ENCODE assay signal across 18 cellular contexts in genomic region chr1:242008788-242009500, GRCh38. TPM values are rescaled to one million over a fixed set of nuclear protein-coding genes. Genes with fewer than 3 reads are reported as not detected.
DNase-seq lines count a peak whose midpoint lies in the region; ATAC-seq and TF ChIP-seq lines count a peak whose summit lies in the region.
"Had no signal": no experiment of that assay in that cellular context is flagged by ENCODE, and none has a peak within 500 bp of the region (broad histone marks: within the 10 kb centered on the region; RNA-seq: fewer than 3 reads in every experiment).

No MANE protein-coding gene starts in this region.

- peak; percentile 58 to 85 for DNase-seq in HAP-1 (ENCODE audit: low spot score in 2 of 2)
- DNase-seq in fibroblast of mammary gland (ENCODE audit: low read depth), result peak; percentile 75
- DNase-seq in omental fat pad (ENCODE audit: low spot score), result no peak
- DNase-seq in NCI-H2196 (lab: John Stamatoyannopoulos, UW; ENCODE audit: unreplicated experiment), result no peak
- DNase-seq in NCI-H1694 (lab: John Stamatoyannopoulos, UW), result no peak
- no peak for DNase-seq in stimulated activated naive CD4-positive, alpha-beta T cell treated with Interleukin-2 at 50 U/mL for 16 hours (lab: John Stamatoyannopoulos, UW)
- no peak for DNase-seq in activated CD8-positive, alpha-beta memory T cell treated with anti-CD3 and anti-CD28 coated beads for 24 hours
- DNase-seq: BE2C; CD4-positive, CD25-positive, alpha-beta regulatory T cell; COR-L47; NCI-H1092 treated with DMSO at 0.1 percent for 48 hours; NCI-H2081 treated with DMSO at 0.1 percent for 48 hours; NCI-H82; PC-9; SJCRH30 had no signal

- H3K4me3 ChIP-seq in HAP-1, result no peak overlapping the region
- no peak overlapping the region for H3K4me3 ChIP-seq in fibroblast of mammary gland (ENCODE audit: control insufficient read depth, low read depth, low read length)
- H3K4me3 ChIP-seq: PC-9, SJCRH30 had no signal

- in situ Hi-C loops in HAP-1 (cut with MboI; ENCODE audit: low sequenced_read_pairs), result no loop called here

- no peaks in the 10 kb centered on the region for H3K27me3 ChIP-seq in HAP-1 (ENCODE audit: low read depth)
- H3K27me3 ChIP-seq: BE2C, SJCRH30 had no signal

- H3K4me1 ChIP-seq in HAP-1, result peaks cover 19% of the 10 kb centered on the region
- H3K4me1 ChIP-seq: SJCRH30 had no signal

- TF ChIP-seq CTCF in fibroblast of mammary gland (conservative IDR thresholded peaks at IDR 0.05; ENCODE audit: control insufficient read depth, insufficient read depth, low read depth, low read length), result no peak
- no peak for TF ChIP-seq CTCF in omental fat pad (IDR thresholded peaks at IDR 0.05)

- H3K9me3 ChIP-seq in HAP-1, result no peaks in the 10 kb centered on the region
- H3K9me3 ChIP-seq: BE2C, SJCRH30 had no signal

- peak; percentile 75 for ATAC-seq in omental fat pad (ENCODE audit: low FRiP score)

- H3K36me3 ChIP-seq in HAP-1 (replicated peaks), result no peaks in the 10 kb centered on the region
- H3K36me3 ChIP-seq: BE2C, SJCRH30 had no signal

RNA-seq across cellular contexts. Expression of gene MAP1LC3C, which starts 10.0 kb away (rescaled TPM):
- 10 to 100 TPM; 10.9 to 41.6 (median 20.2) TPM for total RNA-seq in omental fat pad
- total RNA-seq: CD4-positive, CD25-positive, alpha-beta regulatory T cell; NCI-H460 had no signal

RNA-seq across cellular contexts. Expression of gene BECN2, which starts 51.4 kb away (rescaled TPM):
- not detected for total RNA-seq in omental fat pad
- total RNA-seq: CD4-positive, CD25-positive, alpha-beta regulatory T cell; H1; LHCN-M2; NCI-H460; SJCRH30 had no signal

Comparison
In these comparisons a context has a peak if more than half of its experiments do, and no peak if none do; other contexts are left out.
1. DNase-seq: peak in HAP-1 (2 of 2) and fibroblast of mammary gland (single experiment); none in omental fat pad (single experiment), NCI-H2196 (single experiment), NCI-H1694 (single experiment), stimulated activated naive CD4-positive, alpha-beta T cell treated with Interleukin-2 at 50 U/mL for 16 hours (single experiment) and activated CD8-positive, alpha-beta memory T cell treated with anti-CD3 and anti-CD28 coated beads for 24 hours (single experiment).